Comparison of ENCODE assay signal across 11 cellular contexts in genomic region chr15:63856711-63857458, GRCh38. TPM values are rescaled to one million over a fixed set of nuclear protein-coding genes. Genes with fewer than 3 reads are reported as not detected.
DNase-seq lines count a peak whose midpoint lies in the region; ATAC-seq and TF ChIP-seq lines count a peak whose summit lies in the region.
"Had no signal": no experiment of that assay in that cellular context is flagged by ENCODE, and none has a peak within 500 bp of the region (broad histone marks: within the 10 kb centered on the region; RNA-seq: fewer than 3 reads in every experiment).

No MANE protein-coding gene starts in this region.

- TF ChIP-seq CTCF in RWPE2 (IDR thresholded peaks at IDR 0.05; ENCODE audit: poor library complexity, severe bottlenecking) (no peak), fibroblast of mammary gland (conservative IDR thresholded peaks at IDR 0.05; ENCODE audit: control insufficient read depth, insufficient read depth, low read depth, low read length) (no peak), psoas muscle (IDR thresholded peaks at IDR 0.05) (no peak), BE2C (IDR thresholded peaks at IDR 0.05; ENCODE audit: low read depth, low read length) (no peak)

- H3K4me3 Mint-ChIP-seq in activated CD4-positive, alpha-beta T cell treated with anti-CD3 and anti-CD28 coated beads, Interleukin-2, amount 10 ng/mL, durations not matched to agents 24 days and 14 days, result no peak overlapping the region
- H3K4me3 Mint-ChIP-seq: activated CD8-positive, alpha-beta T cell treated with anti-CD3 and anti-CD28 coated beads for 36 hours; effector memory CD8-positive, alpha-beta T cell had no signal

- H3K27me3 ChIP-seq in RWPE2 (ENCODE audit: insufficient read depth, poor library complexity, severe bottlenecking) (no peaks in the 10 kb centered on the region), psoas muscle (ENCODE audit: insufficient read depth in 3 of 3, low read length in 2 of 3) (no peaks in the 10 kb centered on the region), BE2C (no peaks in the 10 kb centered on the region)

- H3K36me3 ChIP-seq in RWPE2 (ENCODE audit: low read depth) (no peaks in the 10 kb centered on the region), psoas muscle (ENCODE audit: insufficient read depth in 1 of 2, low read depth in 1 of 2) (no peaks in the 10 kb centered on the region), BE2C (no peaks in the 10 kb centered on the region)

- ATAC-seq in RWPE2 (ENCODE audit: low read depth), result peak; percentile 86
- peak in 2 of 4 donors; percentile 40 to 70 for ATAC-seq in psoas muscle
- ATAC-seq in GM18519 (IDR thresholded peaks at IDR 0.05; ENCODE audit: low FRiP score, unreplicated experiment), result no peak
- ATAC-seq: activated CD8-positive, alpha-beta T cell treated with anti-CD3 and anti-CD28 coated beads for 36 hours; effector memory CD8-positive, alpha-beta T cell had no signal

- H3K4me1 Mint-ChIP-seq in activated CD4-positive, alpha-beta T cell treated with anti-CD3 and anti-CD28 coated beads, Interleukin-2, amount 10 ng/mL, durations not matched to agents 24 days and 14 days, result peaks cover 27% of the 10 kb centered on the region

- H3K27ac Mint-ChIP-seq in activated CD4-positive, alpha-beta T cell treated with anti-CD3 and anti-CD28 coated beads, Interleukin-2, amount 10 ng/mL, durations not matched to agents 24 days and 14 days, result no peak overlapping the region
- H3K27ac Mint-ChIP-seq: effector memory CD8-positive, alpha-beta T cell had no signal

- H3K9me3 ChIP-seq in RWPE2 (ENCODE audit: severe bottlenecking) (no peaks in the 10 kb centered on the region), psoas muscle (no peaks in the 10 kb centered on the region), BE2C (no peaks in the 10 kb centered on the region; the same call in 1 of the 2 replicates)

- H3K27ac ChIP-seq in RWPE2 (ENCODE audit: poor library complexity, severe bottlenecking) (peak overlapping the region; percentile 2), psoas muscle (peak overlapping the region; percentile 39)

- H3K4me3 ChIP-seq in RWPE2 (ENCODE audit: severe bottlenecking) (no peak overlapping the region), fibroblast of mammary gland (ENCODE audit: control insufficient read depth, low read depth, low read length) (no peak overlapping the region), psoas muscle (no peak overlapping the region), BE2C (ENCODE audit: low read depth, low read length) (no peak overlapping the region)

- no peaks in the 10 kb centered on the region for H3K4me1 ChIP-seq in RWPE2 (ENCODE audit: insufficient read depth, poor library complexity, severe bottlenecking)
- peaks cover 15% of the 10 kb centered on the region for H3K4me1 ChIP-seq in psoas muscle
- peaks cover 2% of the 10 kb centered on the region; the same call in 1 of the 2 replicates for H3K4me1 ChIP-seq in BE2C

- 91 to 94% (median 92%) methylated on average over 4 of the region's 4 CpGs for WGBS in psoas muscle, 3 donors

- intact Hi-C loops in psoas muscle (cut with DNase I), result no loop called here
- intact Hi-C loops in activated CD4-positive, alpha-beta T cell treated with anti-CD3 and anti-CD28 coated beads, Interleukin-2, amount 10 ng/mL, durations not matched to agents 24 days and 14 days (cut with micrococcal nuclease), result no loop called here

- H3K36me3 Mint-ChIP-seq in activated CD4-positive, alpha-beta T cell treated with anti-CD3 and anti-CD28 coated beads, Interleukin-2, amount 10 ng/mL, durations not matched to agents 24 days and 14 days (ENCODE audit: low read depth), result no peaks in the 10 kb centered on the region

- no peaks in the 10 kb centered on the region for H3K27me3 Mint-ChIP-seq in activated CD4-positive, alpha-beta T cell treated with anti-CD3 and anti-CD28 coated beads, Interleukin-2, amount 10 ng/mL, durations not matched to agents 24 days and 14 days
- H3K27me3 Mint-ChIP-seq: activated CD8-positive, alpha-beta T cell treated with anti-CD3 and anti-CD28 coated beads for 36 hours; effector memory CD8-positive, alpha-beta T cell had no signal

- H3K9me3 Mint-ChIP-seq in activated CD4-positive, alpha-beta T cell treated with anti-CD3 and anti-CD28 coated beads, Interleukin-2, amount 10 ng/mL, durations not matched to agents 24 days and 14 days, result no peaks in the 10 kb centered on the region
- H3K9me3 Mint-ChIP-seq: activated CD8-positive, alpha-beta T cell treated with anti-CD3 and anti-CD28 coated beads for 36 hours; effector memory CD8-positive, alpha-beta T cell had no signal

- DNase-seq in activated CD4-positive, CD25-positive, alpha-beta regulatory T cell treated with anti-CD3 and anti-CD28 coated beads, Interleukin-2, amount 50 U/mL, for 72 hours, result peak; percentile 7
- DNase-seq in activated CD4-positive, CD25-positive, alpha-beta regulatory T cell (lab: John Stamatoyannopoulos, UW), result no peak
- DNase-seq in RWPE2 (ENCODE audit: low spot score) (no peak), fibroblast of mammary gland (ENCODE audit: low read depth) (peak; percentile 21), psoas muscle (no peak), BE2C (no peak)
- DNase-seq in activated CD4-positive, alpha-beta T cell treated with anti-CD3 and anti-CD28 coated beads, Interleukin-2, amount 10 ng/mL, durations not matched to agents 24 days and 14 days, result no peak
- DNase-seq: activated CD8-positive, alpha-beta T cell treated with anti-CD3 and anti-CD28 coated beads for 36 hours; effector memory CD8-positive, alpha-beta T cell; NCI-H1930 had no signal

RNA-seq across cellular contexts. Expression of gene HERC1, which starts 23.1 kb away (rescaled TPM):
- total RNA-seq in psoas muscle, result 10 to 100 TPM; 54.9 to 98.5 (median 79.5) TPM
- polyA plus RNA-seq in psoas muscle, result 10 to 100 TPM; 31.4 to 49.9 (median 43.2) TPM
- 44.6 TPM for polyA plus RNA-seq in BE2C (2012; ENCODE audit: insufficient read depth, insufficient read length, low read depth)
- total RNA-seq in activated CD4-positive, alpha-beta T cell treated with anti-CD3 and anti-CD28 coated beads, Interleukin-2, amount 10 ng/mL, durations not matched to agents 24 days and 14 days, result 69.8 and 78.3 TPM in 2 replicates

Comparison
In these comparisons a context has a peak if more than half of its experiments do, and no peak if none do; other contexts are left out.
1. DNase-seq: peak in activated CD4-positive, CD25-positive, alpha-beta regulatory T cell treated with anti-CD3 and anti-CD28 coated beads, Interleukin-2, amount 50 U/mL, for 72 hours (single experiment) and fibroblast of mammary gland (single experiment); none in activated CD4-positive, CD25-positive, alpha-beta regulatory T cell (0 of 4), RWPE2 (single experiment), psoas muscle (0 of 2), BE2C (single experiment) and activated CD4-positive, alpha-beta T cell treated with anti-CD3 and anti-CD28 coated beads, Interleukin-2, amount 10 ng/mL, durations not matched to agents 24 days and 14 days (single experiment).